16 cellular contexts compared by ENCODE assay signal in the genomic region with DNA sequence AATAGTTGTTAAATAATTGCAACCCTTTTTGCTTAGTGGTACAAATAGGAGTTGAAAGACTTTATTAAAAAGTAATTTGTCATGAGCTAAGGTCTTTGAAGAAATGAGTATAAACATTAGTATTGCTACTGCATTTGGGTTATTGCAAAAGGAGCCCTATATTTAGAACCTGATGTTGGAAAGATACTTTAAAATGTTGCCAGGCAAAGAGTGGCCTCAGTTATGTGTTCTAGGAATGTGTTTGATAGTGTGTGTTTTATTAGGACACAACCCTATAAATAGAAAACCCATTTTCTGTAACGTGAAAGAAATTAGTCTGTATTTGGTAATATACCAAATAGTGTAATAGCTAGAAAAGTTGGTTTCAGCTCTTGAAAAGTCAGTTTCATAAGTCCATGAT. TPM values are rescaled to one million over a fixed set of nuclear protein-coding genes. Genes with fewer than 3 reads are reported as not detected.
DNase-seq lines count a peak whose midpoint lies in the region; ATAC-seq and TF ChIP-seq lines count a peak whose summit lies in the region.
"Had no signal": no experiment of that assay in that cellular context is flagged by ENCODE, and none has a peak within 500 bp of the region (broad histone marks: within the 10 kb centered on the region; RNA-seq: fewer than 3 reads in every experiment).

No MANE protein-coding gene starts in this region.

- H3K27ac ChIP-seq in right cardiac atrium (ENCODE audit: low read length) (no peak overlapping the region), thoracic aorta (no peak overlapping the region)
- H3K27ac ChIP-seq: C4-2B, HL-60 had no signal

- H3K4me1 ChIP-seq in right cardiac atrium (ENCODE audit: control insufficient read depth, insufficient read depth, low read length) (peaks cover 5% of the 10 kb centered on the region), thoracic aorta (ENCODE audit: control insufficient read depth in 1 of 2, low read depth in 2 of 2) (peaks cover 6 to 15% of the 10 kb centered on the region in 2 donors)

- no peaks in the 10 kb centered on the region for H3K9me3 ChIP-seq in right cardiac atrium (ENCODE audit: control insufficient read depth, low read length)
- H3K9me3 ChIP-seq in thoracic aorta = no peaks in the 10 kb centered on the region
- H3K9me3 ChIP-seq: HAP-1 had no signal

- no peak for DNase-seq in Right ventricle myocardium superior
- DNase-seq in cardiac septum (ENCODE audit: low spot score) = no peak
- DNase-seq in fibroblast of gingiva (ENCODE audit: low read depth) = peak; percentile 78
- no peak for DNase-seq in right cardiac atrium
- DNase-seq in thoracic aorta (ENCODE audit: low spot score) = no peak
- DNase-seq in sciatic nerve (ENCODE audit: low spot score) = no peak
- DNase-seq in cerebellar nuclear complex (lab: John Stamatoyannopoulos, UW) = no peak
- DNase-seq: NCI-H187 treated with DMSO at 0.1 percent for 48 hours; NCI-H2171 treated with DMSO at 0.1 percent for 48 hours; NCI-H446 treated with DMSO at 0.1 percent for 48 hours; NK-92 treated with Interleukin-12 subunit alpha and Interleukin-12 subunit beta, amount 100 ng/mL, for 24 hours; SIG-M5 had no signal

- H3K36me3 ChIP-seq in thoracic aorta = no peaks in the 10 kb centered on the region
- H3K36me3 ChIP-seq: HAP-1 had no signal

- intact Hi-C loops in Right ventricle myocardium superior (cut with DNase I) (no loop called here), cardiac septum (cut with DNase I) (no loop called here), right cardiac atrium (cut with DNase I) (no loop called here), sciatic nerve (cut with DNase I) (no loop called here)

- ATAC-seq in Right ventricle myocardium superior (ENCODE audit: poor library complexity) = peak; percentile 84
- peak; percentile 68 to 71 for ATAC-seq in right cardiac atrium
- ATAC-seq in thoracic aorta (ENCODE audit: insufficient number of reproducible peaks, low FRiP score, low read depth) = peak; percentile 41
- ATAC-seq in sciatic nerve = no peak
- no peak for ATAC-seq in HG02678 (IDR thresholded peaks at IDR 0.05; ENCODE audit: unreplicated experiment)

- 31% methylated on average over 1 of the region's 1 CpG for WGBS in right cardiac atrium

- no peak for TF ChIP-seq CTCF in thoracic aorta (IDR thresholded peaks at IDR 0.05)

- H3K4me3 ChIP-seq in right cardiac atrium (ENCODE audit: low read length) (no peak overlapping the region), thoracic aorta (no peak overlapping the region)
- H3K4me3 ChIP-seq: HAP-1 had no signal

- H3K27me3 ChIP-seq in right cardiac atrium (ENCODE audit: control insufficient read depth, insufficient read depth) = no peaks in the 10 kb centered on the region
- no peaks in the 10 kb centered on the region for H3K27me3 ChIP-seq in thoracic aorta (replicated peaks; ENCODE audit: insufficient read depth)

RNA-seq across cellular contexts. Expression of a gene that starts 10.7 kb away (rescaled TPM):
- 51.5 TPM for total RNA-seq in Right ventricle myocardium superior
- 101 TPM for total RNA-seq in cardiac septum
- 10 to 100 TPM; 25.4 to 39.7 (median 27.9) TPM for total RNA-seq in right cardiac atrium
- polyA plus RNA-seq in right cardiac atrium = 10.9 TPM
- total RNA-seq in thoracic aorta = 10 to 100 TPM; 40.1 to 78.0 TPM
- total RNA-seq in sciatic nerve = 86.4 TPM

Comparison
In these comparisons a context has a peak if more than half of its experiments do, and no peak if none do; other contexts are left out.
1. ATAC-seq: peak in Right ventricle myocardium superior (single experiment), right cardiac atrium (2 of 2) and thoracic aorta (single experiment); none in sciatic nerve (single experiment) and HG02678 (single experiment).